Comparison of ENCODE assay signal across 19 cellular contexts in genomic region chr10:12868229-12868628, GRCh38.
"Had no signal": no experiment of that assay in that cellular context is flagged by ENCODE, and none has a peak within 500 bp of the region (broad histone marks: within the 10 kb centered on the region; RNA-seq: fewer than 3 reads in every experiment).

No MANE protein-coding gene starts in this region.

- H3K27ac Mint-ChIP-seq: activated CD8-positive, alpha-beta T cell treated with anti-CD3 and anti-CD28 coated beads, Interleukin-2, amount 10 ng/mL, durations not matched to agents 7 days and 5 days; activated naive CD8-positive, alpha-beta T cell; activated T-helper 1 cell treated with anti-CD3 and anti-CD28 coated beads, Interleukin-12 subunit alpha, Interleukin-12 subunit beta, Interleukin-2, Interleukin-4 antibody, amounts not matched to agents 30 ng/mL and 10 ng/mL and 1 ng/mL, durations not matched to agents 14 hours and 24 hours and 36 hours; nephron; stimulated activated naive CD8-positive, alpha-beta T cell treated with anti-CD3 and anti-CD28 coated beads, Interleukin-15, amount 100 ng/mL, for 72 hours had no signal

- ATAC-seq: activated CD8-positive, alpha-beta T cell treated with anti-CD3 and anti-CD28 coated beads, Interleukin-2, amount 10 ng/mL, durations not matched to agents 7 days and 5 days; gastrocnemius medialis; psoas muscle; stimulated activated naive CD8-positive, alpha-beta T cell treated with anti-CD3 and anti-CD28 coated beads, Interleukin-15, amount 100 ng/mL, for 72 hours had no signal

- H3K27me3 ChIP-seq: esophagus muscularis mucosa, gastrocnemius medialis, neutrophil, ovary, right atrium auricular region, tibial artery had no signal

- H3K9me3 Mint-ChIP-seq: activated T-helper 1 cell treated with anti-CD3 and anti-CD28 coated beads, Interleukin-12 subunit alpha, Interleukin-12 subunit beta, Interleukin-2, Interleukin-4 antibody, amounts not matched to agents 30 ng/mL and 10 ng/mL and 1 ng/mL, durations not matched to agents 14 hours and 24 hours and 36 hours; stimulated activated naive CD8-positive, alpha-beta T cell treated with anti-CD3 and anti-CD28 coated beads, Interleukin-15, amount 100 ng/mL, for 72 hours had no signal

- H3K9me3 ChIP-seq: esophagus muscularis mucosa, gastrocnemius medialis, neutrophil, ovary, psoas muscle, right atrium auricular region, tibial artery had no signal

- H3K36me3 ChIP-seq: esophagus muscularis mucosa, gastrocnemius medialis, neutrophil, ovary, right atrium auricular region, tibial artery had no signal

- H3K27me3 Mint-ChIP-seq: stimulated activated naive CD8-positive, alpha-beta T cell treated with anti-CD3 and anti-CD28 coated beads, Interleukin-15, amount 100 ng/mL, for 72 hours had no signal

- DNase-seq: activated CD4-positive, alpha-beta T cell treated with anti-CD3 and anti-CD28 coated beads for 1 hour; activated CD4-positive, alpha-beta T cell treated with anti-CD3 and anti-CD28 coated beads, Interleukin-2, amount 50 U/mL, for 1 hour; activated CD8-positive, alpha-beta T cell treated with anti-CD3 and anti-CD28 coated beads, Interleukin-2, amount 10 ng/mL, durations not matched to agents 7 days and 5 days; activated gamma-delta T cell treated with Interleukin-2 at 50 U/mL for 16 hours; cerebellar nuclear complex; gastrocnemius medialis; hippocampal formation; ovary; psoas muscle; stimulated activated CD4-positive, alpha-beta T cell treated with anti-CD3 and anti-CD28 coated beads, Interleukin-4, amount 100 ng/mL, for 4 hours; stimulated activated naive CD8-positive, alpha-beta T cell treated with anti-CD3 and anti-CD28 coated beads, Interleukin-15, amount 100 ng/mL, for 72 hours; tibial artery had no signal

- H3K36me3 Mint-ChIP-seq: activated naive CD8-positive, alpha-beta T cell had no signal

- H3K4me3 Mint-ChIP-seq: activated CD8-positive, alpha-beta T cell treated with anti-CD3 and anti-CD28 coated beads, Interleukin-2, amount 10 ng/mL, durations not matched to agents 7 days and 5 days; activated naive CD8-positive, alpha-beta T cell; activated T-helper 1 cell treated with anti-CD3 and anti-CD28 coated beads, Interleukin-12 subunit alpha, Interleukin-12 subunit beta, Interleukin-2, Interleukin-4 antibody, amounts not matched to agents 30 ng/mL and 10 ng/mL and 1 ng/mL, durations not matched to agents 14 hours and 24 hours and 36 hours; nephron; stimulated activated naive CD8-positive, alpha-beta T cell treated with anti-CD3 and anti-CD28 coated beads, Interleukin-15, amount 100 ng/mL, for 72 hours had no signal

- H3K4me1 ChIP-seq: gastrocnemius medialis, psoas muscle, right atrium auricular region had no signal

- H3K27ac ChIP-seq: coronary artery, esophagus muscularis mucosa, gastrocnemius medialis, neutrophil, ovary, psoas muscle, right atrium auricular region, tibial artery had no signal

- H3K4me1 Mint-ChIP-seq: stimulated activated naive CD8-positive, alpha-beta T cell treated with anti-CD3 and anti-CD28 coated beads, Interleukin-15, amount 100 ng/mL, for 72 hours had no signal

- H3K4me3 ChIP-seq: coronary artery, esophagus muscularis mucosa, gastrocnemius medialis, ovary, psoas muscle, right atrium auricular region, tibial artery had no signal
